In genomic region chrX:49269768-49270248, GRCh38 we compare ENCODE assay signal across 1 cellular context.
A peak's percentile ranks its signal among the peaks of the same experiment; 100 is the strongest.
TF ChIP-seq lines count a peak whose summit lies in the region.

Gene PPP1R3F (plus strand): TSS chrX:49269793. CDS start chrX:49269870, 77 bp downstream.

TF ChIP-seq in GM12878, 131 proteins besides CTCF, POLR2A, EP300 and RAD21 (continued from another document):
- TF ChIP-seq NR2C1 (IDR thresholded peaks at IDR 0.05) (peak; percentile 74), YY1 (IDR thresholded peaks at IDR 0.05; ENCODE audit: low read depth, low read length) (peak; percentile 94), GATAD2B (conservative IDR thresholded peaks at IDR 0.05; ENCODE audit: low read depth) (0 out of 2 replicates have a peak, but pooled peaks have one; percentile 66), LARP7 (IDR thresholded peaks at IDR 0.05) (peak; percentile 53; the same call in 1 of the 2 replicates), SREBF2 (IDR thresholded peaks at IDR 0.05; ENCODE audit: low read length) (no peak), EED (IDR thresholded peaks at IDR 0.05; ENCODE audit: low read depth) (no peak), DPF2 (IDR thresholded peaks at IDR 0.05) (peak; percentile 63)
TF ChIP-seq in GM12878: peak in this region for 8.
